In genomic region chr11:67085617-67086016, GRCh38 we compare ENCODE assay signal across 9 cellular contexts. TPM values are rescaled to one million over a fixed set of nuclear protein-coding genes. Genes with fewer than 3 reads are reported as not detected.
"Had no signal": no experiment of that assay in that cellular context is flagged by ENCODE, and none has a peak within 500 bp of the region (broad histone marks: within the 10 kb centered on the region; RNA-seq: fewer than 3 reads in every experiment).

No MANE protein-coding gene starts in this region.

- FAIRE-seq: H1, H54 had no signal

- H3K27ac ChIP-seq: HL-60 had no signal

- DNase-seq: HFFc6, KG1 had no signal

- ATAC-seq: GM23338, HCT116 had no signal

- H2AFZ ChIP-seq: GM23338 had no signal

- H3K36me3 ChIP-seq: HAP-1 had no signal

- H3K4me3 ChIP-seq: GM23338, HAP-1 had no signal

- H3K4me2 ChIP-seq: GM23338 had no signal

- H3K9me3 ChIP-seq: HAP-1 had no signal

RNA-seq across cellular contexts. Expression of gene RHOD, which starts 29.0 kb away (rescaled TPM):
- total RNA-seq: HT1080 had no signal
